23 cellular contexts compared by ENCODE assay signal in genomic region chr4:80568891-80569290, GRCh38.
"Had no signal": no experiment of that assay in that cellular context is flagged by ENCODE, and none has a peak within 500 bp of the region (broad histone marks: within the 10 kb centered on the region; RNA-seq: fewer than 3 reads in every experiment).

No MANE protein-coding gene starts in this region.

- H3K4me1 ChIP-seq: breast epithelium, esophagus muscularis mucosa, foreskin keratinocyte, heart left ventricle, left ventricle myocardium inferior, parathyroid adenoma, right atrium auricular region, stomach, thyroid gland, upper lobe of right lung had no signal

- H3K9me3 ChIP-seq: stomach, thyroid gland, upper lobe of right lung had no signal

- ATAC-seq: activated CD4-positive, alpha-beta T cell treated with anti-CD3 and anti-CD28 coated beads for 36 hours; activated CD8-positive, alpha-beta memory T cell treated with anti-CD3 and anti-CD28 coated beads, Interleukin-2, amount 10 ng/mL, durations not matched to agents 7 days and 5 days; activated CD8-positive, alpha-beta T cell treated with anti-CD3 and anti-CD28 coated beads, Interleukin-2, amount 10 ng/mL, durations not matched to agents 7 days and 5 days; activated naive CD4-positive, alpha-beta T cell treated with anti-CD3 and anti-CD28 coated beads, Interleukin-2, amount 50 U/mL, for 72 hours; foreskin keratinocyte; heart left ventricle; stimulated activated naive B cell treated with anti-CD40 and anti-IgM and Interleukin-4, amounts not matched to agents 10 μg/mL and 1 μg/mL and 100 μg/mL, for 72 hours; upper lobe of right lung had no signal

- H3K27me3 ChIP-seq: breast epithelium, esophagus muscularis mucosa, heart left ventricle, right atrium auricular region, stomach, thyroid gland, upper lobe of right lung had no signal

- H3K9ac ChIP-seq: parathyroid adenoma had no signal

- H3K79me2 ChIP-seq: parathyroid adenoma had no signal

- FAIRE-seq: islet of Langerhans had no signal

- H3K36me3 ChIP-seq: breast epithelium, esophagus muscularis mucosa, heart left ventricle, left ventricle myocardium inferior, right atrium auricular region, stomach, thyroid gland, upper lobe of right lung had no signal

- H3K27ac ChIP-seq: breast epithelium, esophagus muscularis mucosa, foreskin keratinocyte, heart left ventricle, left ventricle myocardium inferior, parathyroid adenoma, right atrium auricular region, stomach, thyroid gland, upper lobe of right lung had no signal

- DNase-seq: activated CD4-positive, alpha-beta T cell treated with anti-CD3 and anti-CD28 coated beads for 36 hours; activated CD4-positive, CD25-positive, alpha-beta regulatory T cell; activated CD8-positive, alpha-beta memory T cell treated with anti-CD3 and anti-CD28 coated beads, Interleukin-2, amount 10 ng/mL, durations not matched to agents 7 days and 5 days; activated CD8-positive, alpha-beta T cell treated with anti-CD3 and anti-CD28 coated beads, Interleukin-2, amount 10 ng/mL, durations not matched to agents 7 days and 5 days; activated T-cell treated with anti-CD3 and anti-CD28 coated beads, Interleukin-2, amount 50 U/mL, for 48 hours; effector CD4-positive, alpha-beta T cell; foreskin keratinocyte; heart left ventricle; left ventricle myocardium inferior; occipital lobe; stimulated activated CD4-positive, alpha-beta T cell treated with anti-CD3 and anti-CD28 coated beads, Interleukin-15, amount 100 ng/mL, for 24 hours; stimulated activated CD4-positive, alpha-beta T cell treated with anti-CD3 and anti-CD28 coated beads, Interleukin-2, amount 100 ng/mL, for 24 hours; stimulated activated naive B cell treated with anti-CD40 and anti-IgM and Interleukin-4, amounts not matched to agents 10 μg/mL and 1 μg/mL and 100 μg/mL, for 72 hours; stomach; thyroid gland; upper lobe of right lung had no signal

- H2AFZ ChIP-seq: parathyroid adenoma had no signal

- H3K4me3 ChIP-seq: breast epithelium, esophagus muscularis mucosa, heart left ventricle, left ventricle myocardium inferior, lung, right atrium auricular region, stomach, thyroid gland, upper lobe of right lung had no signal
